Comparison of ENCODE assay signal across 9 cellular contexts in the genomic region with DNA sequence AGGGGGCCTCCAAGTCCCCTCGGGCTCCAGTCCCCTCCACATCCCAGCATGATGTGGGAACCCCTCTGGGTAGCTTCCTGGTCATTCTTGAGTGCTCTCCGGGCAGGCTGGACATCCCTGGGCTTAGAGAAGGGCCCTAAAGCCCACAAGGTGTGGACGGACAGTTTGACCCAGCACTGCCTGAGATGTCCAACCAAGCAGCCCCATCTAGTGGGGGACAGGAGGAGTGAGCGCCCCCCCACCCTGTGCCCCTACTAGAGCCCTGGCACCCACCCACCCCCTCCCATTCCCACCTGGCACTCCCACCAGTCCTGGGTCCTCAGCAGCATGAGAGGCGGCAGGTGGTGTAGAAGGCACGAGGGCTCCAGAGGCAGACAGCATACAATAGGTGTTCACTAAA. TPM values are rescaled to one million over a fixed set of nuclear protein-coding genes. Genes with fewer than 3 reads are reported as not detected.
A peak's percentile ranks its signal among the peaks of the same experiment; 100 is the strongest.
DNase-seq lines count a peak whose midpoint lies in the region; ATAC-seq and TF ChIP-seq lines count a peak whose summit lies in the region.
"Had no signal": no experiment of that assay in that cellular context is flagged by ENCODE, and none has a peak within 500 bp of the region (broad histone marks: within the 10 kb centered on the region; RNA-seq: fewer than 3 reads in every experiment).

No MANE protein-coding gene starts in this region.

- ATAC-seq in heart right ventricle = peak in 5 of 8 donors; percentile 9 to 63 (median 47)

- peaks cover 0 to 43% (median 25%) of the 10 kb centered on the region in 9 donors for H3K4me1 ChIP-seq in heart right ventricle
- peaks cover 0 to 34% (median 15%) of the 10 kb centered on the region in 4 donors for H3K4me1 ChIP-seq in transverse colon

- TF ChIP-seq CTCF in RWPE1 (conservative IDR thresholded peaks at IDR 0.05; ENCODE audit: low read depth) (no peak), heart right ventricle (IDR thresholded peaks at IDR 0.05) (peak in 6 of 9 donors; percentile 27 to 51 (median 40)), transverse colon (IDR thresholded peaks at IDR 0.05) (peak in 2 of 5 experiments; percentile 18 to 21)

- intact Hi-C loops in heart right ventricle (cut with DNase I) = loop anchor here in 2 of 10 donors (5.0 to 10.0 kb wide), 2 partner anchors 67 to 109 kb away; partner anchors contain the start of gene BIN1 (in 1 of the 2)
- intact Hi-C loops in transverse colon (cut with DNase I; ENCODE audit: low total_unique reads) = no loop called here

- H3K9me3 ChIP-seq in heart right ventricle (peaks cover 0 to 6% (median 0%) of the 10 kb centered on the region in 11 donors), transverse colon (no peaks in the 10 kb centered on the region)

- TF ChIP-seq EP300 in transverse colon (IDR thresholded peaks at IDR 0.05; ENCODE audit: low read depth) = no peak

- H3K27ac ChIP-seq in RWPE1 (no peak overlapping the region), heart right ventricle (no peak overlapping the region), transverse colon (peak overlapping the region in 1 of 4 donors; percentile 85)

- H3K4me3 ChIP-seq in heart right ventricle = no peak overlapping the region
- no peak overlapping the region for H3K4me3 ChIP-seq in transverse colon

- in situ Hi-C loops in transverse colon (cut with MboI; ENCODE audit: low pct_ligation_motif_present in 1 of 4, low pct_unique_long_range_greater_than_20kb in 1 of 4, low sequenced_read_pairs in 3 of 4) = no loop called here

- CTCF ChIA-PET in RWPE1 (lab: Yijun Ruan, JAX) = interaction anchor here (0.5 to 0.7 kb wide), 3 partner anchors 97 to 131 kb away, joined by 3 to 4 read pairs (median 3); no protein-coding TSS in a partner anchor

- WGBS in heart right ventricle, 2 donors = 72 to 77% methylated on average over 6 of the region's 6 CpGs
- WGBS in transverse colon (ENCODE audit: low coverage in 1 of 2), 2 donors = 56% methylated on average over 6 of the region's 6 CpGs; no CpG with 5 or more reads in 1 of the 2 donors

- no peak for TF ChIP-seq POLR2A in transverse colon (IDR thresholded peaks at IDR 0.05)

- H3K36me3 ChIP-seq in heart right ventricle = no peaks in the 10 kb centered on the region
- H3K36me3 ChIP-seq in transverse colon = no peaks in the 10 kb centered on the region

- peak; percentile 19 to 20 for DNase-seq in NCI-H524 (lab: John Stamatoyannopoulos, UW)
- DNase-seq in NCI-H524 treated with DMSO at 0.1 percent for 48 hours (lab: John Stamatoyannopoulos, UW) = no peak
- peak; percentile 51 for DNase-seq in RWPE1 (ENCODE audit: low spot score)
- DNase-seq in heart right ventricle = peak in 1 of 2 donors; percentile 21
- peak; percentile 24 for DNase-seq in transverse colon
- no peak for DNase-seq in activated gamma-delta T cell (lab: John Stamatoyannopoulos, UW)
- DNase-seq in NCI-H2107 treated with DMSO at 0.1 percent for 48 hours (lab: John Stamatoyannopoulos, UW; ENCODE audit: unreplicated experiment) = no peak
- no peak for DNase-seq in effector CD4-positive, alpha-beta T cell
- DNase-seq: SIG-M5 had no signal

- H3K27me3 ChIP-seq in heart right ventricle = peaks cover 0 to 10% (median 0%) of the 10 kb centered on the region in 7 donors
- H3K27me3 ChIP-seq in transverse colon = no peaks in the 10 kb centered on the region

- POLR2A ChIA-PET in RWPE1 (lab: Yijun Ruan, JAX; ENCODE audit: low non-redundant PET) = no interaction called here

RNA-seq across cellular contexts. Expression of gene CYP27C1, which starts 45.9 kb away (rescaled TPM):
- total RNA-seq in heart right ventricle = under 1 TPM in 4 of 10 donors, not detected in 6; 0.10 to 0.20 (median 0.13) TPM
- under 1 TPM; 0.07 to 0.15 TPM for polyA plus RNA-seq in heart right ventricle
- under 1 TPM in 3 of 4 donors, not detected in 1; 0.14 to 0.64 (median 0.20) TPM for total RNA-seq in transverse colon

Comparison
In these comparisons a context has a peak if more than half of its experiments do, and no peak if none do; other contexts are left out.
1. DNase-seq: peak in NCI-H524 (2 of 2), RWPE1 (single experiment) and transverse colon (single experiment); none in NCI-H524 treated with DMSO at 0.1 percent for 48 hours (single experiment), activated gamma-delta T cell (single experiment), NCI-H2107 treated with DMSO at 0.1 percent for 48 hours (single experiment) and effector CD4-positive, alpha-beta T cell (single experiment).